Comparison of ENCODE assay signal across 24 cellular contexts in genomic region chr2:151627368-151627767, GRCh38.
"Had no signal": no experiment of that assay in that cellular context is flagged by ENCODE, and none has a peak within 500 bp of the region (broad histone marks: within the 10 kb centered on the region; RNA-seq: fewer than 3 reads in every experiment).

No MANE protein-coding gene starts in this region.

- H3K4me1 ChIP-seq: left lung, pancreas, right atrium auricular region, sigmoid colon, stomach, thyroid gland had no signal

- H3K9me3 ChIP-seq: left lung, mucosa of descending colon, neutrophil, pancreas, right atrium auricular region, sigmoid colon, stomach, thyroid gland had no signal

- H3K27me3 Mint-ChIP-seq: naive B cell; natural killer cell treated with Interleukin-12 subunit alpha and Interleukin-12 subunit beta and Interleukin-15 and Interleukin-18, amount 100 ng/mL, for 72 hours; type B pancreatic cell had no signal

- H3K4me3 ChIP-seq: coronary artery, left lung, mucosa of descending colon, pancreas, right atrium auricular region, sigmoid colon, stomach, thyroid gland had no signal

- H3K4me3 Mint-ChIP-seq: mesothelial cell of epicardium; naive B cell; natural killer cell treated with Interleukin-12 subunit alpha and Interleukin-12 subunit beta and Interleukin-15 and Interleukin-18, amount 100 ng/mL, for 72 hours; neural crest cell; stimulated activated effector memory CD8-positive, alpha-beta T cell treated with anti-CD3 and anti-CD28 coated beads, Interleukin-12 subunit alpha, Interleukin-12 subunit beta, amount 100 ng/mL, for 72 hours; type B pancreatic cell had no signal

- H3K36me3 Mint-ChIP-seq: mesothelial cell of epicardium; natural killer cell treated with Interleukin-12 subunit alpha and Interleukin-12 subunit beta and Interleukin-15 and Interleukin-18, amount 100 ng/mL, for 72 hours; stimulated activated effector memory CD8-positive, alpha-beta T cell treated with anti-CD3 and anti-CD28 coated beads, Interleukin-12 subunit alpha, Interleukin-12 subunit beta, amount 100 ng/mL, for 72 hours; type B pancreatic cell had no signal

- H3K4me1 Mint-ChIP-seq: naive B cell; neural crest cell; stimulated activated effector memory CD8-positive, alpha-beta T cell treated with anti-CD3 and anti-CD28 coated beads, Interleukin-12 subunit alpha, Interleukin-12 subunit beta, amount 100 ng/mL, for 72 hours had no signal

- H3K9me3 Mint-ChIP-seq: mesothelial cell of epicardium; naive B cell; natural killer cell treated with Interleukin-12 subunit alpha and Interleukin-12 subunit beta and Interleukin-15 and Interleukin-18, amount 100 ng/mL, for 72 hours; stimulated activated effector memory CD8-positive, alpha-beta T cell treated with anti-CD3 and anti-CD28 coated beads, Interleukin-12 subunit alpha, Interleukin-12 subunit beta, amount 100 ng/mL, for 72 hours had no signal

- H3K27me3 ChIP-seq: left lung, neutrophil, pancreas, right atrium auricular region, sigmoid colon, stomach, thyroid gland had no signal

- DNase-seq: dermis blood vessel endothelial cell; effector memory CD4-positive, alpha-beta T cell; erythroblast; head of caudate nucleus; left cardiac atrium; left lung; mesenchymal stem cell; mucosa of descending colon; naive B cell; pancreas; sigmoid colon; stimulated activated CD4-positive, alpha-beta T cell treated with anti-CD3 and anti-CD28 coated beads, Interleukin-2, amount 100 ng/mL, for 24 hours; stimulated activated CD4-positive, alpha-beta T cell treated with anti-CD3 and anti-CD28 coated beads, Interleukin-4, amount 100 ng/mL, for 24 hours; stimulated activated naive CD4-positive, alpha-beta T cell treated with Interleukin-2 at 50 U/mL for 16 hours; stomach; thyroid gland had no signal

- ATAC-seq: left cardiac atrium; left lung; mucosa of descending colon; natural killer cell treated with Interleukin-12 subunit alpha and Interleukin-12 subunit beta and Interleukin-15 and Interleukin-18, amount 100 ng/mL, for 72 hours; pancreas; stimulated activated effector memory CD8-positive, alpha-beta T cell treated with anti-CD3 and anti-CD28 coated beads, Interleukin-12 subunit alpha, Interleukin-12 subunit beta, amount 100 ng/mL, for 72 hours had no signal

- H3K27ac ChIP-seq: coronary artery, left lung, neutrophil, pancreas, right atrium auricular region, sigmoid colon, stomach, thyroid gland had no signal

- H3K27ac Mint-ChIP-seq: mesothelial cell of epicardium; natural killer cell treated with Interleukin-12 subunit alpha and Interleukin-12 subunit beta and Interleukin-15 and Interleukin-18, amount 100 ng/mL, for 72 hours; stimulated activated effector memory CD8-positive, alpha-beta T cell treated with anti-CD3 and anti-CD28 coated beads, Interleukin-12 subunit alpha, Interleukin-12 subunit beta, amount 100 ng/mL, for 72 hours; type B pancreatic cell had no signal

- H3K36me3 ChIP-seq: left lung, neutrophil, pancreas, sigmoid colon, stomach, thyroid gland had no signal
